In genomic region chr12:59328395-59329075, GRCh38 we compare ENCODE assay signal across 6 cellular contexts.
DNase-seq lines count a peak whose midpoint lies in the region; TF ChIP-seq lines count a peak whose summit lies in the region.
"Not testable (repeated sequence)": the region's sequence is repeated elsewhere in the genome, so short reads cannot be mapped to it uniquely, and the experiment has no call there.

No MANE protein-coding gene starts in this region.

- not testable (repeated sequence) for H3F3A ChIP-seq in neural progenitor cell (ENCODE audit: low read depth)

- peaks cover 26% of the 10 kb centered on the region for H3K4me1 Mint-ChIP-seq in endodermal cell
- H3K4me1 Mint-ChIP-seq in neural progenitor cell: not testable (repeated sequence)

- not testable (repeated sequence) for H3K9me3 Mint-ChIP-seq in endodermal cell, neural progenitor cell

- H3K4me1 ChIP-seq in HUES64 (ENCODE audit: insufficient read depth, low read length): peaks cover 30% of the 10 kb centered on the region
- H3K4me1 ChIP-seq in endodermal cell (ENCODE audit: control insufficient read depth, insufficient read depth, low read length); mesendoderm (ENCODE audit: control insufficient read depth, low read depth, low read length); neural progenitor cell: not testable (repeated sequence)

- H3K36me3 Mint-ChIP-seq in endodermal cell (ENCODE audit: low read depth): peaks cover 20% of the 10 kb centered on the region
- H3K36me3 Mint-ChIP-seq in neural progenitor cell: not testable (repeated sequence)

- WGBS in HUES64: 3% methylated on average over 15 of the region's 15 CpGs
- 0 to 12% methylated on average over 1 to 15 of the region's 15 CpGs for WGBS in endodermal cell (ENCODE audit: insufficient coverage in 1 of 2, insufficient read length in 1 of 2), 2 experiments
- no CpG with 5 or more reads among the region's 15 CpGs for WGBS in mesendoderm (ENCODE audit: extremely low coverage, insufficient coverage, low lambda C conversion rate)

- H3K4me3 Mint-ChIP-seq in endodermal cell, neural progenitor cell: not testable (repeated sequence)

- peak overlapping the region; percentile 98 for H3K27ac Mint-ChIP-seq in endodermal cell
- not testable (repeated sequence) for H3K27ac Mint-ChIP-seq in neural progenitor cell

- H3K79me2 ChIP-seq in mesendoderm (ENCODE audit: control insufficient read depth, insufficient read depth, low read length); neural progenitor cell (ENCODE audit: low read depth): not testable (repeated sequence)

- not testable (repeated sequence) for H3K27me3 Mint-ChIP-seq in endodermal cell (ENCODE audit: insufficient read depth); neural progenitor cell (ENCODE audit: insufficient read depth, low read depth)

- not testable (repeated sequence) for H2BK15ac ChIP-seq in mesendoderm (replicated peaks; ENCODE audit: low read depth)

- TF ChIP-seq CTCF in endodermal cell (conservative IDR thresholded peaks at IDR 0.05); neural progenitor cell (IDR thresholded peaks at IDR 0.05): not testable (repeated sequence)

- not testable (repeated sequence) for H4K5ac ChIP-seq in mesendoderm (ENCODE audit: low read length)

- not testable (repeated sequence) for H4K20me1 ChIP-seq in neural progenitor cell (ENCODE audit: low read depth)

- H3K9me3 ChIP-seq in HUES64 (ENCODE audit: insufficient read depth, low read depth, low read length); neural progenitor cell (ENCODE audit: low read depth): not testable (repeated sequence)
- peaks cover 10% of the 10 kb centered on the region for H3K9me3 ChIP-seq in endodermal cell (ENCODE audit: control insufficient read depth, low read length)

- H3K9ac ChIP-seq in HUES64 (ENCODE audit: low read depth, low read length) (peak overlapping the region; percentile 98), endodermal cell (ENCODE audit: extremely low read depth, low read length, poor library complexity, severe bottlenecking) (peak overlapping the region; percentile 86)
- H3K9ac ChIP-seq in mesendoderm (ENCODE audit: low read length); neural progenitor cell: not testable (repeated sequence)

- not testable (repeated sequence) for H3K18ac ChIP-seq in mesendoderm (ENCODE audit: low read length)

- peak overlapping the region; percentile 82 for H2AFZ ChIP-seq in neural progenitor cell (replicated peaks)

- not testable (repeated sequence) for H2BK120ac ChIP-seq in mesendoderm (ENCODE audit: low read depth, low read length)

- H4K8ac ChIP-seq in mesendoderm (ENCODE audit: low read depth, low read length): not testable (repeated sequence)

- H3K4me3 ChIP-seq in H7 (ENCODE audit: insufficient read depth, low read depth, low read length) (peak overlapping the region; percentile 57), HUES64 (ENCODE audit: low read length) (peak overlapping the region; percentile 88), endodermal cell (ENCODE audit: low read length) (peak overlapping the region; percentile 86), iPS-11a (ENCODE audit: low read depth, low read length) (peak overlapping the region; percentile 87), neural progenitor cell (peak overlapping the region; percentile 9)
- H3K4me3 ChIP-seq in mesendoderm (ENCODE audit: low read length): not testable (repeated sequence)

- not testable (repeated sequence) for H2AK5ac ChIP-seq in mesendoderm (ENCODE audit: low read length)

- DNase-seq in H7; neural progenitor cell (ENCODE audit: low spot score): not testable (repeated sequence)
- DNase-seq in endodermal cell (peak; percentile 69), mesendoderm (peak; percentile 30)

- not testable (repeated sequence) for H3K56ac ChIP-seq in mesendoderm (ENCODE audit: low read length)

- H3K4me2 ChIP-seq in mesendoderm (ENCODE audit: low read length); neural progenitor cell: not testable (repeated sequence)

- H3K23ac ChIP-seq in mesendoderm (ENCODE audit: low read length): not testable (repeated sequence)

- H3K27ac ChIP-seq in HUES64 (ENCODE audit: low read depth, low read length): peak overlapping the region; percentile 93
- H3K27ac ChIP-seq in endodermal cell (ENCODE audit: low read depth, low read length); mesendoderm (ENCODE audit: low read depth, low read length); neural progenitor cell: not testable (repeated sequence)

- H3K36me3 ChIP-seq in H7 (replicated peaks; ENCODE audit: control insufficient read depth, insufficient read depth, low read length); endodermal cell (ENCODE audit: control insufficient read depth, insufficient read depth, low read length); mesendoderm (ENCODE audit: control insufficient read depth, insufficient read depth, low read length); neural progenitor cell: not testable (repeated sequence)
- peaks cover 11% of the 10 kb centered on the region; the same call in 1 of the 2 replicates for H3K36me3 ChIP-seq in HUES64 (ENCODE audit: insufficient read depth, low read length)

- not testable (repeated sequence) for H2BK5ac ChIP-seq in mesendoderm (ENCODE audit: low read length)

- H3K4ac ChIP-seq in mesendoderm (ENCODE audit: low read depth, low read length): not testable (repeated sequence)

- H3K79me1 ChIP-seq in mesendoderm (ENCODE audit: low read length): not testable (repeated sequence)

- not testable (repeated sequence) for H3K27me3 ChIP-seq in H7 (ENCODE audit: control insufficient read depth, insufficient read depth, low read length); HUES64 (ENCODE audit: insufficient read depth, low read length); endodermal cell (ENCODE audit: control insufficient read depth, insufficient read depth, low read length, poor library complexity, severe bottlenecking); mesendoderm (ENCODE audit: insufficient read depth, low read length, poor library complexity)
- peaks cover 28% of the 10 kb centered on the region for H3K27me3 ChIP-seq in neural progenitor cell
